18 cellular contexts compared by ENCODE assay signal in genomic region chr2:158692372-158693103, GRCh38.
A peak's percentile ranks its signal among the peaks of the same experiment; 100 is the strongest.
DNase-seq lines count a peak whose midpoint lies in the region; ATAC-seq and TF ChIP-seq lines count a peak whose summit lies in the region.
"Had no signal": no experiment of that assay in that cellular context is flagged by ENCODE, and none has a peak within 500 bp of the region (broad histone marks: within the 10 kb centered on the region; RNA-seq: fewer than 3 reads in every experiment).

No MANE protein-coding gene starts in this region.

- peaks cover 6% of the 10 kb centered on the region for H3K27me3 Mint-ChIP-seq in activated CD4-positive, alpha-beta memory T cell treated with anti-CD3 and anti-CD28 coated beads, Interleukin-2, amount 10 ng/mL, durations not matched to agents 7 days and 5 days

- H3K4me3 ChIP-seq in fibroblast of pulmonary artery (replicated peaks; ENCODE audit: low read depth, low read length), result no peak overlapping the region
- H3K4me3 ChIP-seq: Peyer's patch had no signal

- no peak overlapping the region for H3K27ac Mint-ChIP-seq in activated CD4-positive, alpha-beta memory T cell treated with anti-CD3 and anti-CD28 coated beads, Interleukin-2, amount 10 ng/mL, durations not matched to agents 7 days and 5 days
- H3K27ac Mint-ChIP-seq: B cell; CD4-positive, alpha-beta T cell; HFFc6; T-helper 17 cell had no signal

- no peaks in the 10 kb centered on the region for H3K9me3 Mint-ChIP-seq in activated CD4-positive, alpha-beta memory T cell treated with anti-CD3 and anti-CD28 coated beads, Interleukin-2, amount 10 ng/mL, durations not matched to agents 7 days and 5 days
- H3K9me3 Mint-ChIP-seq: CD4-positive, alpha-beta T cell had no signal

- H3K36me3 Mint-ChIP-seq in activated CD4-positive, alpha-beta memory T cell treated with anti-CD3 and anti-CD28 coated beads, Interleukin-2, amount 10 ng/mL, durations not matched to agents 7 days and 5 days (ENCODE audit: low read depth), result no peaks in the 10 kb centered on the region

- POLR2A ChIA-PET in activated CD4-positive, alpha-beta memory T cell treated with anti-CD3 and anti-CD28 coated beads, Interleukin-2, amount 10 ng/mL, durations not matched to agents 7 days and 5 days (lab: Charles Lee), result no interaction called here

- no peaks in the 10 kb centered on the region for H3K4me1 Mint-ChIP-seq in activated CD4-positive, alpha-beta memory T cell treated with anti-CD3 and anti-CD28 coated beads, Interleukin-2, amount 10 ng/mL, durations not matched to agents 7 days and 5 days
- H3K4me1 Mint-ChIP-seq: B cell, T-helper 17 cell had no signal

- in situ Hi-C loops in KBM-7 (cut with MboI; ENCODE audit: low pct_unique_long_range_greater_than_20kb, low sequenced_read_pairs), result no loop called here

- no peak for ATAC-seq in GM21528 (IDR thresholded peaks at IDR 0.05; ENCODE audit: low FRiP score, unreplicated experiment)
- ATAC-seq: SK-N-SH treated with all-trans-retinoic acid at 6 μM for 48 hours, T-helper 17 cell had no signal

- TF ChIP-seq CTCF in fibroblast of pulmonary artery (IDR thresholded peaks at IDR 0.05; ENCODE audit: low read length, missing control alignments), result no peak

- CTCF ChIA-PET in activated CD4-positive, alpha-beta memory T cell treated with anti-CD3 and anti-CD28 coated beads, Interleukin-2, amount 10 ng/mL, durations not matched to agents 7 days and 5 days (lab: Charles Lee), result no interaction called here

- peak; percentile 1 to 7 for DNase-seq in AML-193 (lab: John Stamatoyannopoulos, UW)
- DNase-seq in KBM-7, result peak; percentile 4
- DNase-seq in amniotic epithelial cell (ENCODE audit: low read depth), result peak; percentile 21
- DNase-seq in fibroblast of pulmonary artery (ENCODE audit: low read depth), result peak; percentile 6
- DNase-seq in NCI-H446 (lab: John Stamatoyannopoulos, UW), result no peak
- no peak for DNase-seq in activated CD4-positive, alpha-beta memory T cell treated with anti-CD3 and anti-CD28 coated beads, Interleukin-2, amount 10 ng/mL, durations not matched to agents 7 days and 5 days
- DNase-seq: CD4-positive, alpha-beta T cell; EL; HFFc6; NCI-H187 treated with DMSO at 0.1 percent for 48 hours; NCI-H510A treated with DMSO at 0.1 percent for 48 hours; NCI-H82; Peyer's patch; Right ventricle myocardium superior; T-helper 17 cell had no signal

- H3K4me3 Mint-ChIP-seq in activated CD4-positive, alpha-beta memory T cell treated with anti-CD3 and anti-CD28 coated beads, Interleukin-2, amount 10 ng/mL, durations not matched to agents 7 days and 5 days, result no peak overlapping the region
- H3K4me3 Mint-ChIP-seq: B cell; CD4-positive, alpha-beta T cell; HFFc6; T-helper 17 cell had no signal

Comparison
In these comparisons a context has a peak if more than half of its experiments do, and no peak if none do; other contexts are left out.
1. DNase-seq: peak in AML-193 (2 of 2), KBM-7 (single experiment), amniotic epithelial cell (single experiment) and fibroblast of pulmonary artery (single experiment); none in NCI-H446 (0 of 2) and activated CD4-positive, alpha-beta memory T cell treated with anti-CD3 and anti-CD28 coated beads, Interleukin-2, amount 10 ng/mL, durations not matched to agents 7 days and 5 days (single experiment).